In the genomic region with DNA sequence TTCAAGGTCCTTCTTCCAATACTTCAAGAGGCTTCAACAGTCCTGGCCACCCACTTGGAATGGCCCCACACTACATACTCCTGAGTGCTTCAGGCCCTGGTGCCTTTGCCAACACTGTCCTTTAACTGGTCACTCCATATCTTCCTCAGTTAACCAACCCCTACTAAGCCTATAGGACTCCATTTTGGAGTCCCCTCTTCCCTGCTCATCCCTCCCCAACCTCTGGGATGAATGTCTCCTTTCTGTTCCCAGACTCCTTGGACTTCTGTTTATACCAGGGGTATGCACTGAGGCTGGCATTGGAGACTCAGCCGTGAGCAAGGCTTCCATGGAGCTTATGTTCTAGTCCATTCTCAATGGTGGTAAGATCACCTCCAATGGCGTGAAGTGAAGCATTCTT, we compare ENCODE assay signal across 1 cellular context.
TF ChIP-seq lines count a peak whose summit lies in the region.

No MANE protein-coding gene starts in this region.

TF ChIP-seq in K562, 482 proteins besides CTCF, POLR2A, EP300 and RAD21 (continues in another document):
- TF ChIP-seq ZNF668 (CRISPR knock-in tag; IDR thresholded peaks at IDR 0.05) (peak; percentile 67; the same call in 1 of the 2 replicates), ADNP (tag; IDR thresholded peaks at IDR 0.05) (no peak), SMAD3 (CRISPR knock-in tag; conservative IDR thresholded peaks at IDR 0.05) (no peak), BHLHE40 (IDR thresholded peaks at IDR 0.05; ENCODE audit: low read length) (no peak), CBX8 (IDR thresholded peaks at IDR 0.05; ENCODE audit: borderline replicate concordance, extremely low read depth, low read depth, low read length, poor library complexity, severe bottlenecking) (no peak), ZNF165 (CRISPR knock-in tag; IDR thresholded peaks at IDR 0.05; ENCODE audit: borderline replicate concordance) (peak; percentile 25; the same call in 1 of the 2 replicates), JUN (IDR thresholded peaks at IDR 0.05; ENCODE audit: borderline replicate concordance, low read depth, low read length) (no peak), JUN (CRISPR knock-in tag; IDR thresholded peaks at IDR 0.05; ENCODE audit: borderline replicate concordance) (no peak), ZNF586 (CRISPR knock-in tag; conservative IDR thresholded peaks at IDR 0.05) (0 out of 2 replicates have a peak, but pooled peaks have one; percentile 24), GATAD2B (IDR thresholded peaks at IDR 0.05; ENCODE audit: borderline replicate concordance) (no peak), ZNF76 (CRISPR knock-in tag; IDR thresholded peaks at IDR 0.05; ENCODE audit: borderline replicate concordance) (peak; percentile 86; the same call in 1 of the 2 replicates), DDX20 (tag; IDR thresholded peaks at IDR 0.05; ENCODE audit: low read depth) (0 out of 2 replicates have a peak, but pooled peaks have one; percentile 58), TSC22D4 (tag; IDR thresholded peaks at IDR 0.05) (no peak), TCFL5 (CRISPR knock-in tag; conservative IDR thresholded peaks at IDR 0.05) (peak; percentile 60; the same call in 1 of the 2 replicates), MAZ (CRISPR knock-in tag; conservative IDR thresholded peaks at IDR 0.05 in 1 of 2, IDR thresholded peaks at IDR 0.05 in 1 of 2) (no peak), ATF1 (CRISPR knock-in tag; IDR thresholded peaks at IDR 0.05) (no peak), ATF1 (tag; IDR thresholded peaks at IDR 0.05) (no peak), SAFB2 (IDR thresholded peaks at IDR 0.05; ENCODE audit: borderline replicate concordance, low read depth, low read length, severe bottlenecking) (no peak), DMBX1 (CRISPR knock-in tag; IDR thresholded peaks at IDR 0.05; ENCODE audit: borderline replicate concordance) (peak; percentile 74), ZNF79 (CRISPR knock-in tag; IDR thresholded peaks at IDR 0.05; ENCODE audit: low read depth) (peak; percentile 73; the same call in 1 of the 2 replicates), CTBP1 (IDR thresholded peaks at IDR 0.05; ENCODE audit: borderline replicate concordance) (no peak), ZC3H8 (IDR thresholded peaks at IDR 0.05) (no peak), ZNF354B (CRISPR knock-in tag; IDR thresholded peaks at IDR 0.05) (no peak), THRAP3 (IDR thresholded peaks at IDR 0.05; ENCODE audit: borderline replicate concordance) (no peak)
- TF ChIP-seq, protein P1, sequence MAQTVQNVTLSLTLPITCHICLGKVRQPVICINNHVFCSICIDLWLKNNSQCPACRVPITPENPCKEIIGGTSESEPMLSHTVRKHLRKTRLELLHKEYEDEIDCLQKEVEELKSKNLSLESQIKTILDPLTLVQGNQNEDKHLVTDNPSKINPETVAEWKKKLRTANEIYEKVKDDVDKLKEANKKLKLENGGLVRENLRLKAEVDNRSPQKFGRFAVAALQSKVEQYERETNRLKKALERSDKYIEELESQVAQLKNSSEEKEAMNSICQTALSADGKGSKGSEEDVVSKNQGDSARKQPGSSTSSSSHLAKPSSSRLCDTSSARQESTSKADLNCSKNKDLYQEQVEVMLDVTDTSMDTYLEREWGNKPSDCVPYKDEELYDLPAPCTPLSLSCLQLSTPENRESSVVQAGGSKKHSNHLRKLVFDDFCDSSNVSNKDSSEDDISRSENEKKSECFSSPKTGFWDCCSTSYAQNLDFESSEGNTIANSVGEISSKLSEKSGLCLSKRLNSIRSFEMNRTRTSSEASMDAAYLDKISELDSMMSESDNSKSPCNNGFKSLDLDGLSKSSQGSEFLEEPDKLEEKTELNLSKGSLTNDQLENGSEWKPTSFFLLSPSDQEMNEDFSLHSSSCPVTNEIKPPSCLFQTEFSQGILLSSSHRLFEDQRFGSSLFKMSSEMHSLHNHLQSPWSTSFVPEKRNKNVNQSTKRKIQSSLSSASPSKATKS (CRISPR knock-in tag; IDR thresholded peaks at IDR 0.05) = peak; percentile 50; the same call in 1 of the 2 replicates
- TF ChIP-seq, protein P2, sequence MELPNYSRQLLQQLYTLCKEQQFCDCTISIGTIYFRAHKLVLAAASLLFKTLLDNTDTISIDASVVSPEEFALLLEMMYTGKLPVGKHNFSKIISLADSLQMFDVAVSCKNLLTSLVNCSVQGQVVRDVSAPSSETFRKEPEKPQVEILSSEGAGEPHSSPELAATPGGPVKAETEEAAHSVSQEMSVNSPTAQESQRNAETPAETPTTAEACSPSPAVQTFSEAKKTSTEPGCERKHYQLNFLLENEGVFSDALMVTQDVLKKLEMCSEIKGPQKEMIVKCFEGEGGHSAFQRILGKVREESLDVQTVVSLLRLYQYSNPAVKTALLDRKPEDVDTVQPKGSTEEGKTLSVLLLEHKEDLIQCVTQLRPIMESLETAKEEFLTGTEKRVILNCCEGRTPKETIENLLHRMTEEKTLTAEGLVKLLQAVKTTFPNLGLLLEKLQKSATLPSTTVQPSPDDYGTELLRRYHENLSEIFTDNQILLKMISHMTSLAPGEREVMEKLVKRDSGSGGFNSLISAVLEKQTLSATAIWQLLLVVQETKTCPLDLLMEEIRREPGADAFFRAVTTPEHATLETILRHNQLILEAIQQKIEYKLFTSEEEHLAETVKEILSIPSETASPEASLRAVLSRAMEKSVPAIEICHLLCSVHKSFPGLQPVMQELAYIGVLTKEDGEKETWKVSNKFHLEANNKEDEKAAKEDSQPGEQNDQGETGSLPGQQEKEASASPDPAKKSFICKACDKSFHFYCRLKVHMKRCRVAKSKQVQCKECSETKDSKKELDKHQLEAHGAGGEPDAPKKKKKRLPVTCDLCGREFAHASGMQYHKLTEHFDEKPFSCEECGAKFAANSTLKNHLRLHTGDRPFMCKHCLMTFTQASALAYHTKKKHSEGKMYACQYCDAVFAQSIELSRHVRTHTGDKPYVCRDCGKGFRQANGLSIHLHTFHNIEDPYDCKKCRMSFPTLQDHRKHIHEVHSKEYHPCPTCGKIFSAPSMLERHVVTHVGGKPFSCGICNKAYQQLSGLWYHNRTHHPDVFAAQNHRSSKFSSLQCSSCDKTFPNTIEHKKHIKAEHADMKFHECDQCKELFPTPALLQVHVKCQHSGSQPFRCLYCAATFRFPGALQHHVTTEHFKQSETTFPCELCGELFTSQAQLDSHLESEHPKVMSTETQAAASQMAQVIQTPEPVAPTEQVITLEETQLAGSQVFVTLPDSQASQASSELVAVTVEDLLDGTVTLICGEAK (IDR thresholded peaks at IDR 0.05) = 0 out of 2 replicates have a peak, but pooled peaks have one; percentile 15
- TF ChIP-seq, protein P2 (CRISPR knock-in tag; IDR thresholded peaks at IDR 0.05) = no peak
- TF ChIP-seq, protein P3, sequence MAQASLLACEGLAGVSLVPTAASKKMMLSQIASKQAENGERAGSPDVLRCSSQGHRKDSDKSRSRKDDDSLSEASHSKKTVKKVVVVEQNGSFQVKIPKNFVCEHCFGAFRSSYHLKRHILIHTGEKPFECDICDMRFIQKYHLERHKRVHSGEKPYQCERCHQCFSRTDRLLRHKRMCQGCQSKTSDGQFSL (CRISPR knock-in tag; IDR thresholded peaks at IDR 0.05) = no peak
- TF ChIP-seq, protein P3 (tag; IDR thresholded peaks at IDR 0.05) = peak in 1 of 2 experiments; percentile 48; a peak in 1 of 4 replicates
- TF ChIP-seq, protein P4, sequence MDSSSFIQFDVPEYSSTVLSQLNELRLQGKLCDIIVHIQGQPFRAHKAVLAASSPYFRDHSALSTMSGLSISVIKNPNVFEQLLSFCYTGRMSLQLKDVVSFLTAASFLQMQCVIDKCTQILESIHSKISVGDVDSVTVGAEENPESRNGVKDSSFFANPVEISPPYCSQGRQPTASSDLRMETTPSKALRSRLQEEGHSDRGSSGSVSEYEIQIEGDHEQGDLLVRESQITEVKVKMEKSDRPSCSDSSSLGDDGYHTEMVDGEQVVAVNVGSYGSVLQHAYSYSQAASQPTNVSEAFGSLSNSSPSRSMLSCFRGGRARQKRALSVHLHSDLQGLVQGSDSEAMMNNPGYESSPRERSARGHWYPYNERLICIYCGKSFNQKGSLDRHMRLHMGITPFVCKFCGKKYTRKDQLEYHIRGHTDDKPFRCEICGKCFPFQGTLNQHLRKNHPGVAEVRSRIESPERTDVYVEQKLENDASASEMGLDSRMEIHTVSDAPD (CRISPR knock-in tag; IDR thresholded peaks at IDR 0.05) = no peak
- TF ChIP-seq, protein P5, sequence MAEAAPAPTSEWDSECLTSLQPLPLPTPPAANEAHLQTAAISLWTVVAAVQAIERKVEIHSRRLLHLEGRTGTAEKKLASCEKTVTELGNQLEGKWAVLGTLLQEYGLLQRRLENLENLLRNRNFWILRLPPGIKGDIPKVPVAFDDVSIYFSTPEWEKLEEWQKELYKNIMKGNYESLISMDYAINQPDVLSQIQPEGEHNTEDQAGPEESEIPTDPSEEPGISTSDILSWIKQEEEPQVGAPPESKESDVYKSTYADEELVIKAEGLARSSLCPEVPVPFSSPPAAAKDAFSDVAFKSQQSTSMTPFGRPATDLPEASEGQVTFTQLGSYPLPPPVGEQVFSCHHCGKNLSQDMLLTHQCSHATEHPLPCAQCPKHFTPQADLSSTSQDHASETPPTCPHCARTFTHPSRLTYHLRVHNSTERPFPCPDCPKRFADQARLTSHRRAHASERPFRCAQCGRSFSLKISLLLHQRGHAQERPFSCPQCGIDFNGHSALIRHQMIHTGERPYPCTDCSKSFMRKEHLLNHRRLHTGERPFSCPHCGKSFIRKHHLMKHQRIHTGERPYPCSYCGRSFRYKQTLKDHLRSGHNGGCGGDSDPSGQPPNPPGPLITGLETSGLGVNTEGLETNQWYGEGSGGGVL (CRISPR knock-in tag; IDR thresholded peaks at IDR 0.05) = 0 out of 2 replicates have a peak, but pooled peaks have one; percentile 26
- TF ChIP-seq, protein P6, sequence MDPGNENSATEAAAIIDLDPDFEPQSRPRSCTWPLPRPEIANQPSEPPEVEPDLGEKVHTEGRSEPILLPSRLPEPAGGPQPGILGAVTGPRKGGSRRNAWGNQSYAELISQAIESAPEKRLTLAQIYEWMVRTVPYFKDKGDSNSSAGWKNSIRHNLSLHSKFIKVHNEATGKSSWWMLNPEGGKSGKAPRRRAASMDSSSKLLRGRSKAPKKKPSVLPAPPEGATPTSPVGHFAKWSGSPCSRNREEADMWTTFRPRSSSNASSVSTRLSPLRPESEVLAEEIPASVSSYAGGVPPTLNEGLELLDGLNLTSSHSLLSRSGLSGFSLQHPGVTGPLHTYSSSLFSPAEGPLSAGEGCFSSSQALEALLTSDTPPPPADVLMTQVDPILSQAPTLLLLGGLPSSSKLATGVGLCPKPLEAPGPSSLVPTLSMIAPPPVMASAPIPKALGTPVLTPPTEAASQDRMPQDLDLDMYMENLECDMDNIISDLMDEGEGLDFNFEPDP (CRISPR knock-in tag; IDR thresholded peaks at IDR 0.05) = no peak
- TF ChIP-seq, protein P7, sequence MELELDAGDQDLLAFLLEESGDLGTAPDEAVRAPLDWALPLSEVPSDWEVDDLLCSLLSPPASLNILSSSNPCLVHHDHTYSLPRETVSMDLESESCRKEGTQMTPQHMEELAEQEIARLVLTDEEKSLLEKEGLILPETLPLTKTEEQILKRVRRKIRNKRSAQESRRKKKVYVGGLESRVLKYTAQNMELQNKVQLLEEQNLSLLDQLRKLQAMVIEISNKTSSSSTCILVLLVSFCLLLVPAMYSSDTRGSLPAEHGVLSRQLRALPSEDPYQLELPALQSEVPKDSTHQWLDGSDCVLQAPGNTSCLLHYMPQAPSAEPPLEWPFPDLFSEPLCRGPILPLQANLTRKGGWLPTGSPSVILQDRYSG (tag; conservative IDR thresholded peaks at IDR 0.05; ENCODE audit: low read depth) = peak; percentile 61; the same call in 1 of the 2 replicates
- TF ChIP-seq, protein P8, sequence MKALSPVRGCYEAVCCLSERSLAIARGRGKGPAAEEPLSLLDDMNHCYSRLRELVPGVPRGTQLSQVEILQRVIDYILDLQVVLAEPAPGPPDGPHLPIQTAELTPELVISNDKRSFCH (CRISPR knock-in tag; IDR thresholded peaks at IDR 0.05) = no peak
- TF ChIP-seq, protein P8 (tag; IDR thresholded peaks at IDR 0.05) = peak; percentile 77
- TF ChIP-seq, protein P9, sequence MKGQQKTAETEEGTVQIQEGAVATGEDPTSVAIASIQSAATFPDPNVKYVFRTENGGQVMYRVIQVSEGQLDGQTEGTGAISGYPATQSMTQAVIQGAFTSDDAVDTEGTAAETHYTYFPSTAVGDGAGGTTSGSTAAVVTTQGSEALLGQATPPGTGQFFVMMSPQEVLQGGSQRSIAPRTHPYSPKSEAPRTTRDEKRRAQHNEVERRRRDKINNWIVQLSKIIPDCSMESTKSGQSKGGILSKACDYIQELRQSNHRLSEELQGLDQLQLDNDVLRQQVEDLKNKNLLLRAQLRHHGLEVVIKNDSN (CRISPR knock-in tag; IDR thresholded peaks at IDR 0.05) = no peak
